25 cellular contexts compared by ENCODE assay signal in genomic region chr3:33420966-33421365, GRCh38. TPM values are rescaled to one million over a fixed set of nuclear protein-coding genes. Genes with fewer than 3 reads are reported as not detected.
DNase-seq lines count a peak whose midpoint lies in the region; ATAC-seq, FAIRE-seq and TF ChIP-seq lines count a peak whose summit lies in the region.
"Had no signal": no experiment of that assay in that cellular context is flagged by ENCODE, and none has a peak within 500 bp of the region (broad histone marks: within the 10 kb centered on the region; RNA-seq: fewer than 3 reads in every experiment).

No MANE protein-coding gene starts in this region.

- no peak overlapping the region for H3K27ac ChIP-seq in HepG2 (ENCODE audit: extremely low read length, insufficient read depth, low read length)
- no peak overlapping the region for H3K27ac ChIP-seq in right lobe of liver
- H3K27ac ChIP-seq: parathyroid adenoma, thoracic aorta had no signal

- intact Hi-C loops in HepG2 (cut with micrococcal nuclease; ENCODE audit: unreplicated experiment) (no loop called here), right lobe of liver (cut with DNase I) (no loop called here)
- intact Hi-C loops in dendritic cell treated with granulocyte-macrophage colony-stimulating factor and Interleukin-4, amounts not matched to agents 40 ng/mL and 50 ng/mL, for 4 days (cut with micrococcal nuclease) = loop anchor here (2.0 kb wide), 1 partner anchor 18 kb away; no protein-coding TSS in a partner anchor

- ATAC-seq in HepG2 (peak; percentile 84), right lobe of liver (no peak), GM21390 (IDR thresholded peaks at IDR 0.05; ENCODE audit: unreplicated experiment) (no peak), HG02678 (IDR thresholded peaks at IDR 0.05; ENCODE audit: unreplicated experiment) (no peak)
- no peak for ATAC-seq in stimulated activated effector memory CD8-positive, alpha-beta T cell treated with anti-CD3 and anti-CD28 coated beads, Interleukin-12 subunit alpha, Interleukin-12 subunit beta, amount 100 ng/mL, for 72 hours
- ATAC-seq in activated CD4-positive, CD25-positive, alpha-beta regulatory T cell treated with anti-CD3 and anti-CD28 coated beads, Interleukin-2, amount 50 U/mL, for 24 hours = no peak
- ATAC-seq: left colon; naive thymus-derived CD8-positive, alpha-beta T cell; Right ventricle myocardium inferior had no signal

- H3K27ac Mint-ChIP-seq in dendritic cell treated with granulocyte-macrophage colony-stimulating factor and Interleukin-4, amounts not matched to agents 40 ng/mL and 50 ng/mL, for 4 days = peak overlapping the region; percentile 82
- peak overlapping the region; percentile 29 for H3K27ac Mint-ChIP-seq in stimulated activated effector memory CD8-positive, alpha-beta T cell treated with anti-CD3 and anti-CD28 coated beads, Interleukin-12 subunit alpha, Interleukin-12 subunit beta, amount 100 ng/mL, for 72 hours

- no peaks in the 10 kb centered on the region for H3K4me1 ChIP-seq in HepG2 (ENCODE audit: insufficient read depth, low read length)
- peaks cover 0 to 12% (median 0%) of the 10 kb centered on the region in 4 donors for H3K4me1 ChIP-seq in right lobe of liver
- H3K4me1 ChIP-seq: parathyroid adenoma had no signal

- TF ChIP-seq EP300 in HepG2 (IDR thresholded peaks at IDR 0.05; ENCODE audit: low read depth in 2 of 2, low read length in 2 of 2) = no peak
- TF ChIP-seq EP300 in HepG2 (CRISPR knock-in tag; IDR thresholded peaks at IDR 0.05; ENCODE audit: borderline replicate concordance) = no peak

- in situ Hi-C loops in HepG2 (cut with HindIII; ENCODE audit: extremely low pct_ligation_motif_present, low pct_unique_long_range_greater_than_20kb) (no loop called here), SK-MEL-5 (cut with HindIII; ENCODE audit: low pct_unique_long_range_greater_than_20kb, low sequenced_read_pairs) (no loop called here)

- H3K9me3 ChIP-seq in HepG2 (ENCODE audit: low read length) (no peaks in the 10 kb centered on the region), right lobe of liver (no peaks in the 10 kb centered on the region)
- H3K9me3 ChIP-seq: thoracic aorta had no signal

- POLR2A ChIA-PET in HepG2 (lab: Yijun Ruan, JAX) = no interaction called here

- H3K27me3 Mint-ChIP-seq in dendritic cell treated with granulocyte-macrophage colony-stimulating factor and Interleukin-4, amounts not matched to agents 40 ng/mL and 50 ng/mL, for 4 days = no peaks in the 10 kb centered on the region
- H3K27me3 Mint-ChIP-seq: naive thymus-derived CD8-positive, alpha-beta T cell had no signal

- H3K36me3 ChIP-seq in HepG2 (replicated peaks in 1 of 2; ENCODE audit: control insufficient read depth in 1 of 2, insufficient read depth in 2 of 2, low read length in 2 of 2) (peaks cover 4 to 67% of the 10 kb centered on the region in 2 experiments; a peak in 4 of 5 replicates), right lobe of liver (peaks cover 0 to 11% (median under 1%) of the 10 kb centered on the region in 4 donors)

- H3K4me2 ChIP-seq in HepG2 (ENCODE audit: low read depth, low read length) = no peak overlapping the region

- no peak overlapping the region for H3K4me3 Mint-ChIP-seq in dendritic cell treated with granulocyte-macrophage colony-stimulating factor and Interleukin-4, amounts not matched to agents 40 ng/mL and 50 ng/mL, for 4 days
- H3K4me3 Mint-ChIP-seq in stimulated activated effector memory CD8-positive, alpha-beta T cell treated with anti-CD3 and anti-CD28 coated beads, Interleukin-12 subunit alpha, Interleukin-12 subunit beta, amount 100 ng/mL, for 72 hours = no peak overlapping the region
- H3K4me3 Mint-ChIP-seq: naive thymus-derived CD8-positive, alpha-beta T cell had no signal

- peaks cover 49% of the 10 kb centered on the region for H3K4me1 Mint-ChIP-seq in dendritic cell treated with granulocyte-macrophage colony-stimulating factor and Interleukin-4, amounts not matched to agents 40 ng/mL and 50 ng/mL, for 4 days (ENCODE audit: low read depth)
- H3K4me1 Mint-ChIP-seq in stimulated activated effector memory CD8-positive, alpha-beta T cell treated with anti-CD3 and anti-CD28 coated beads, Interleukin-12 subunit alpha, Interleukin-12 subunit beta, amount 100 ng/mL, for 72 hours = peaks cover 15% of the 10 kb centered on the region

- TF ChIP-seq POLR2A in HepG2 (IDR thresholded peaks at IDR 0.05; ENCODE audit: insufficient read depth in 1 of 2, low read depth in 2 of 2, low read length in 2 of 2) (no peak), right lobe of liver (IDR thresholded peaks at IDR 0.05) (no peak)

- H4K20me1 ChIP-seq in HepG2 (ENCODE audit: insufficient read depth, low read length) = peaks cover 7% of the 10 kb centered on the region; the same call in 1 of the 2 replicates

- CTCF ChIA-PET in HepG2 (lab: Yijun Ruan, JAX; ENCODE audit: low intra/inter-chr PET ratio, low total read pairs) = no interaction called here

- no peak overlapping the region for H3K9ac ChIP-seq in HepG2 (ENCODE audit: insufficient read depth, low read depth, low read length)
- H3K9ac ChIP-seq: parathyroid adenoma had no signal

- no peak for TF ChIP-seq RAD21 in HepG2 (CRISPR knock-in tag; IDR thresholded peaks at IDR 0.05)

- DNase-seq in HepG2 (ENCODE audit: low spot score) (no peak), right lobe of liver (no peak), SK-MEL-5 (ENCODE audit: low read depth, low spot score) (peak; percentile 11)
- no peak for DNase-seq in stimulated activated effector memory CD8-positive, alpha-beta T cell treated with anti-CD3 and anti-CD28 coated beads, Interleukin-12 subunit alpha, Interleukin-12 subunit beta, amount 100 ng/mL, for 72 hours (ENCODE audit: low spot score in 2 of 2)
- DNase-seq: activated CD4-positive, alpha-beta T cell treated with anti-CD3 and anti-CD28 coated beads, Interleukin-2, amount 50 U/mL, for 4 hours; activated naive CD4-positive, alpha-beta T cell; activated T-cell treated with anti-CD3 and anti-CD28 coated beads for 4 hours; central memory CD4-positive, alpha-beta T cell; effector CD4-positive, alpha-beta T cell; glutamatergic neuron; left colon; naive thymus-derived CD8-positive, alpha-beta T cell; NCI-H1105; NCI-H2029 treated with DMSO at 0.1 percent for 48 hours; NCI-H524; T-helper 1 cell had no signal

- no peaks in the 10 kb centered on the region for H3K27me3 ChIP-seq in HepG2 (ENCODE audit: control insufficient read depth in 1 of 2, insufficient read depth in 2 of 2, low read length in 2 of 2)
- H3K27me3 ChIP-seq in right lobe of liver = no peaks in the 10 kb centered on the region

- H3K4me3 ChIP-seq in HepG2 (replicated peaks in 1 of 3; ENCODE audit: insufficient read depth in 1 of 3, low read depth in 2 of 3, low read length in 3 of 3) (no peak overlapping the region), right lobe of liver (no peak overlapping the region)
- H3K4me3 ChIP-seq: thoracic aorta had no signal

- H3K79me2 ChIP-seq in HepG2 (ENCODE audit: insufficient read depth, low read length) = peaks cover 50% of the 10 kb centered on the region
- H3K79me2 ChIP-seq: parathyroid adenoma had no signal

- WGBS in HepG2 (ENCODE audit: low lambda C conversion rate) = 100% methylated on average over 2 of the region's 2 CpGs
- no CpG with 5 or more reads among the region's 2 CpGs for WGBS in right lobe of liver (ENCODE audit: insufficient coverage, low coverage, low lambda C conversion rate, missing lambda C conversion rate)

- no peak for FAIRE-seq in HepG2 (lab: Jason Lieb, UNC)
- FAIRE-seq: GM12891, H54 had no signal

- no peaks in the 10 kb centered on the region for H3K9me3 Mint-ChIP-seq in dendritic cell treated with granulocyte-macrophage colony-stimulating factor and Interleukin-4, amounts not matched to agents 40 ng/mL and 50 ng/mL, for 4 days
- H3K9me3 Mint-ChIP-seq in stimulated activated effector memory CD8-positive, alpha-beta T cell treated with anti-CD3 and anti-CD28 coated beads, Interleukin-12 subunit alpha, Interleukin-12 subunit beta, amount 100 ng/mL, for 72 hours = no peaks in the 10 kb centered on the region
- H3K9me3 Mint-ChIP-seq: naive thymus-derived CD8-positive, alpha-beta T cell had no signal

- TF ChIP-seq CTCF in HepG2 (CRISPR knock-in tag; IDR thresholded peaks at IDR 0.05) (0 out of 2 replicates have a peak, but pooled peaks have one; percentile 4), right lobe of liver (IDR thresholded peaks at IDR 0.05) (no peak)

- BruUV-seq in HepG2 (replicated peaks; lab: Mats Ljungman, UMichigan) = no TSS peak

- H3K36me3 Mint-ChIP-seq in dendritic cell treated with granulocyte-macrophage colony-stimulating factor and Interleukin-4, amounts not matched to agents 40 ng/mL and 50 ng/mL, for 4 days (ENCODE audit: low read depth) = peaks cover 76% of the 10 kb centered on the region
- H3K36me3 Mint-ChIP-seq in stimulated activated effector memory CD8-positive, alpha-beta T cell treated with anti-CD3 and anti-CD28 coated beads, Interleukin-12 subunit alpha, Interleukin-12 subunit beta, amount 100 ng/mL, for 72 hours = peaks cover 96% of the 10 kb centered on the region

- no peak overlapping the region for H2AFZ ChIP-seq in HepG2 (ENCODE audit: low read length)
- H2AFZ ChIP-seq: parathyroid adenoma had no signal

RNA-seq across cellular contexts. Expression of gene UBP1, which starts 19.2 kb away (rescaled TPM):
- total RNA-seq in HepG2 (2016; rRNA removed; fragmentation: Illumina TruSeq; extraction: Trizol) (48.3 and 56.7 TPM in 2 replicates), right lobe of liver (10 to 100 TPM; 20.5 to 39.2 (median 33.1) TPM)
- total RNA-seq in HepG2 (2016; cell fraction: cytosol; rRNA removed; fragmentation: Illumina TruSeq; extraction: Trizol; ENCODE audit: low read depth) = 35.3 and 36.1 TPM in 2 replicates
- total RNA-seq in HepG2 (2016; cell fraction: insoluble cytoplasmic fraction; rRNA removed; fragmentation: Illumina TruSeq; extraction: Trizol) = 49.2 and 49.4 TPM in 2 replicates
- 55.1 and 56.2 TPM in 2 replicates for total RNA-seq in HepG2 (2016; cell fraction: membrane; rRNA removed; fragmentation: Illumina TruSeq; extraction: Trizol)
- total RNA-seq in HepG2 (2016; cell fraction: nucleus; rRNA removed; fragmentation: Illumina TruSeq; extraction: Trizol) = 67.4 and 77.3 TPM in 2 replicates
- 71.0 and 79.9 TPM in 2 replicates for polyA plus RNA-seq in HepG2 (2011; rRNA removed)
- polyA plus RNA-seq in HepG2 (2011; cell fraction: cytosol; rRNA removed) = 25.7 and 36.4 TPM in 2 replicates
- 113 and 124 TPM in 2 replicates for polyA plus RNA-seq in HepG2 (2011; cell fraction: nucleus; rRNA removed)
- polyA plus RNA-seq in HepG2 (2012) = 41.9 and 51.9 TPM in 2 replicates
- polyA plus RNA-seq in HepG2 (2016; cell fraction: cytosol; fragmentation: Illumina TruSeq; extraction: Trizol; ENCODE audit: low read depth) = 10.7 and 11.9 TPM in 2 replicates
- polyA plus RNA-seq in HepG2 (2016; cell fraction: insoluble cytoplasmic fraction; fragmentation: Illumina TruSeq; extraction: Trizol; ENCODE audit: low read depth) = 87.2 and 101 TPM in 2 replicates
- 50.8 and 53.0 TPM in 2 replicates for polyA plus RNA-seq in HepG2 (2016; cell fraction: membrane; fragmentation: Illumina TruSeq; extraction: Trizol; ENCODE audit: low read depth)
- polyA plus RNA-seq in HepG2 (2016; cell fraction: nucleus; fragmentation: Illumina TruSeq; extraction: Trizol; ENCODE audit: insufficient read depth, low read depth) = 138 and 140 TPM in 2 replicates
- polyA minus RNA-seq in HepG2 (2011; rRNA and poly(A)+ RNA removed; ENCODE audit: low replicate concordance) = 50.1 and 65.5 TPM in 2 replicates
- 33.4 and 39.2 TPM in 2 replicates for polyA minus RNA-seq in HepG2 (2011; cell fraction: cytosol; rRNA and poly(A)+ RNA removed)
- 129 and 147 TPM in 2 replicates for polyA minus RNA-seq in HepG2 (2011; cell fraction: nucleus; rRNA and poly(A)+ RNA removed)
- total RNA-seq in SK-MEL-5 (2014; rRNA removed; shearing (Covaris generic)) = 29.1 and 33.7 TPM in 2 replicates
- polyA plus RNA-seq in SK-MEL-5 (2015; cell fraction: cytosol; rRNA removed) = 52.3 and 73.6 TPM in 2 replicates
- 159 and 162 TPM in 2 replicates for polyA plus RNA-seq in SK-MEL-5 (2015; cell fraction: nucleus; rRNA removed)
